ENCODE assay signal across 8 cellular contexts in genomic region chr1:65253800-65254319, GRCh38. TPM values are rescaled to one million over a fixed set of nuclear protein-coding genes. Genes with fewer than 3 reads are reported as not detected.
DNase-seq lines count a peak whose midpoint lies in the region; ATAC-seq lines count a peak whose summit lies in the region.

No MANE protein-coding gene starts in this region.

- peak; percentile 53 to 59 for ATAC-seq in activated T-cell treated with anti-CD3 and anti-CD28 coated beads, Interleukin-2, amount 50 U/mL, for 4 hours
- peak; percentile 35 for ATAC-seq in HG03066 (IDR thresholded peaks at IDR 0.05; ENCODE audit: low read depth, unreplicated experiment)
- ATAC-seq in activated CD8-positive, alpha-beta T cell treated with anti-CD3 and anti-CD28 coated beads, Interleukin-2, amount 10 ng/mL, durations not matched to agents 7 days and 5 days = no peak

- POLR2A ChIA-PET in activated CD8-positive, alpha-beta T cell treated with anti-CD3 and anti-CD28 coated beads, Interleukin-2, amount 10 ng/mL, durations not matched to agents 7 days and 5 days (lab: Charles Lee) = no interaction called here

- H3K27me3 Mint-ChIP-seq in activated T-cell treated with anti-CD3 and anti-CD28 coated beads, Interleukin-2, amount 50 U/mL, for 4 hours (ENCODE audit: low read depth) = peaks cover 15% of the 10 kb centered on the region
- peaks cover 26% of the 10 kb centered on the region for H3K27me3 Mint-ChIP-seq in activated CD8-positive, alpha-beta T cell treated with anti-CD3 and anti-CD28 coated beads, Interleukin-2, amount 10 ng/mL, durations not matched to agents 7 days and 5 days (ENCODE audit: low read depth)

- H3K4me1 ChIP-seq in iPS-20b (ENCODE audit: insufficient read depth, low read length) (peaks cover 4% of the 10 kb centered on the region), subcutaneous abdominal adipose tissue (ENCODE audit: control insufficient read depth in 5 of 5, insufficient read depth in 5 of 5, low read length in 5 of 5) (peaks cover 5 to 19% (median 16%) of the 10 kb centered on the region in 5 donors)

- H3K27ac ChIP-seq in iPS-20b (ENCODE audit: low read length) = no peak overlapping the region
- no peak overlapping the region for H3K27ac ChIP-seq in subcutaneous abdominal adipose tissue (ENCODE audit: low read depth, low read length)

- H3K4me3 ChIP-seq in iPS-20b (ENCODE audit: low read length) (peak overlapping the region; percentile 92), subcutaneous abdominal adipose tissue (ENCODE audit: low read depth in 1 of 5, low read length in 5 of 5) (peak overlapping the region; percentile 66 to 79 (median 70))

- no peaks in the 10 kb centered on the region for H3K36me3 Mint-ChIP-seq in activated T-cell treated with anti-CD3 and anti-CD28 coated beads, Interleukin-2, amount 50 U/mL, for 4 hours (ENCODE audit: insufficient read depth)
- H3K36me3 Mint-ChIP-seq in activated CD8-positive, alpha-beta T cell treated with anti-CD3 and anti-CD28 coated beads, Interleukin-2, amount 10 ng/mL, durations not matched to agents 7 days and 5 days (ENCODE audit: low read depth) = no peaks in the 10 kb centered on the region

- DNase-seq in activated T-cell treated with anti-CD3 and anti-CD28 coated beads, Interleukin-2, amount 50 U/mL, for 4 hours = no peak
- no peak for DNase-seq in activated T-cell treated with anti-CD3 and anti-CD28 coated beads, Interleukin-2, amount 50 U/mL, for 1 hour
- no peak for DNase-seq in activated CD8-positive, alpha-beta T cell treated with anti-CD3 and anti-CD28 coated beads, Interleukin-2, amount 10 ng/mL, durations not matched to agents 7 days and 5 days
- DNase-seq in hypothalamus (lab: John Stamatoyannopoulos, UW) (no peak), NCI-H2196 (lab: John Stamatoyannopoulos, UW; ENCODE audit: unreplicated experiment) (no peak)

- H3K9me3 ChIP-seq in iPS-20b (ENCODE audit: insufficient read depth, low read depth, low read length) = no peaks in the 10 kb centered on the region
- H3K9me3 ChIP-seq in subcutaneous abdominal adipose tissue (ENCODE audit: control insufficient read depth in 5 of 5, low read length in 5 of 5) = no peaks in the 10 kb centered on the region

- H3K9ac ChIP-seq in iPS-20b (ENCODE audit: low read depth, low read length) (peak overlapping the region; percentile 71), subcutaneous abdominal adipose tissue (ENCODE audit: low read length in 5 of 5) (peak overlapping the region in 3 of 5 donors; percentile 47 to 70 (median 64))

- H3K27me3 ChIP-seq in iPS-20b (ENCODE audit: insufficient read depth, low read length) (peaks cover 32% of the 10 kb centered on the region), subcutaneous abdominal adipose tissue (ENCODE audit: control insufficient read depth in 5 of 5, insufficient read depth in 4 of 5, low read length in 5 of 5) (peaks cover 0 to 11% (median 0%) of the 10 kb centered on the region in 5 donors)

- peaks cover 17% of the 10 kb centered on the region for H3K4me1 Mint-ChIP-seq in activated T-cell treated with anti-CD3 and anti-CD28 coated beads, Interleukin-2, amount 50 U/mL, for 4 hours (ENCODE audit: low read depth)
- peaks cover 16% of the 10 kb centered on the region for H3K4me1 Mint-ChIP-seq in activated CD8-positive, alpha-beta T cell treated with anti-CD3 and anti-CD28 coated beads, Interleukin-2, amount 10 ng/mL, durations not matched to agents 7 days and 5 days (ENCODE audit: low read depth)

- no peaks in the 10 kb centered on the region for H3K9me3 Mint-ChIP-seq in activated T-cell treated with anti-CD3 and anti-CD28 coated beads, Interleukin-2, amount 50 U/mL, for 4 hours
- H3K9me3 Mint-ChIP-seq in activated CD8-positive, alpha-beta T cell treated with anti-CD3 and anti-CD28 coated beads, Interleukin-2, amount 10 ng/mL, durations not matched to agents 7 days and 5 days (ENCODE audit: insufficient read depth) = no peaks in the 10 kb centered on the region

- H3K36me3 ChIP-seq in iPS-20b (ENCODE audit: insufficient read depth, low read depth, low read length) (no peaks in the 10 kb centered on the region), subcutaneous abdominal adipose tissue (ENCODE audit: control insufficient read depth in 5 of 5, insufficient read depth in 5 of 5, low read length in 5 of 5) (no peaks in the 10 kb centered on the region)

- CTCF ChIA-PET in activated CD8-positive, alpha-beta T cell treated with anti-CD3 and anti-CD28 coated beads, Interleukin-2, amount 10 ng/mL, durations not matched to agents 7 days and 5 days (lab: Charles Lee) = interaction anchor here (0.6 to 2.1 kb wide), 11 partner anchors 12 to 434 kb away, joined by 3 to 14 read pairs (median 5); partner anchors contain the start of genes LEPR and LEPROT

- H3K27ac Mint-ChIP-seq in activated CD8-positive, alpha-beta T cell treated with anti-CD3 and anti-CD28 coated beads, Interleukin-2, amount 10 ng/mL, durations not matched to agents 7 days and 5 days = peak overlapping the region; percentile 69

- H3K4me3 Mint-ChIP-seq in activated T-cell treated with anti-CD3 and anti-CD28 coated beads, Interleukin-2, amount 50 U/mL, for 4 hours = peak overlapping the region; percentile 81
- peak overlapping the region; percentile 78 for H3K4me3 Mint-ChIP-seq in activated CD8-positive, alpha-beta T cell treated with anti-CD3 and anti-CD28 coated beads, Interleukin-2, amount 10 ng/mL, durations not matched to agents 7 days and 5 days

RNA-seq across cellular contexts. Expression of gene DNAJC6, which starts 55.5 kb away (rescaled TPM):
- total RNA-seq in activated T-cell treated with anti-CD3 and anti-CD28 coated beads, Interleukin-2, amount 50 U/mL, for 4 hours = 1 to 10 TPM; 1.3 to 2.5 (median 2.1) TPM
- 1 to 10 TPM; 1.4 TPM for total RNA-seq in activated CD8-positive, alpha-beta T cell treated with anti-CD3 and anti-CD28 coated beads, Interleukin-2, amount 10 ng/mL, durations not matched to agents 7 days and 5 days
